18 cellular contexts compared by ENCODE assay signal in genomic region chr10:51462076-51462779, GRCh38.
DNase-seq lines count a peak whose midpoint lies in the region; ATAC-seq and TF ChIP-seq lines count a peak whose summit lies in the region.
"Had no signal": no experiment of that assay in that cellular context is flagged by ENCODE, and none has a peak within 500 bp of the region (broad histone marks: within the 10 kb centered on the region; RNA-seq: fewer than 3 reads in every experiment).

No MANE protein-coding gene starts in this region.

- H3F3A ChIP-seq in GM23338 (replicated peaks; ENCODE audit: low read depth): no peaks in the 10 kb centered on the region

- no peaks in the 10 kb centered on the region for H3K9me2 ChIP-seq in GM23338 (ENCODE audit: insufficient read depth)

- CTCF ChIA-PET in activated CD4-positive, alpha-beta T cell treated with anti-CD3 and anti-CD28 coated beads, Interleukin-2, amount 10 ng/mL, durations not matched to agents 7 days and 5 days (lab: Charles Lee): no interaction called here

- H3K4me1 Mint-ChIP-seq in GM23338: no peaks in the 10 kb centered on the region
- no peaks in the 10 kb centered on the region for H3K4me1 Mint-ChIP-seq in activated CD4-positive, alpha-beta T cell treated with anti-CD3 and anti-CD28 coated beads, Interleukin-2, amount 10 ng/mL, durations not matched to agents 7 days and 5 days
- H3K4me1 Mint-ChIP-seq: activated CD4-positive, alpha-beta T cell treated with anti-CD3 and anti-CD28 coated beads for 36 hours had no signal

- peak overlapping the region; percentile 71; the same call in 1 of the 2 replicates for H3K27ac Mint-ChIP-seq in GM23338
- no peak overlapping the region for H3K27ac Mint-ChIP-seq in activated CD4-positive, alpha-beta T cell treated with anti-CD3 and anti-CD28 coated beads, Interleukin-2, amount 10 ng/mL, durations not matched to agents 7 days and 5 days
- H3K27ac Mint-ChIP-seq: activated CD4-positive, alpha-beta T cell treated with anti-CD3 and anti-CD28 coated beads for 36 hours had no signal

- H3K79me2 ChIP-seq in GM23338 (replicated peaks; ENCODE audit: insufficient read depth): no peaks in the 10 kb centered on the region

- no peaks in the 10 kb centered on the region for H3K9me3 ChIP-seq in WERI-Rb-1 (ENCODE audit: severe bottlenecking)
- H3K9me3 ChIP-seq: spleen, thyroid gland had no signal

- TF ChIP-seq CTCF in GM23338 (conservative IDR thresholded peaks at IDR 0.05; ENCODE audit: low read depth in 2 of 2) (no peak), fibroblast of the aortic adventitia (IDR thresholded peaks at IDR 0.05; ENCODE audit: insufficient read depth, low read length) (no peak), WERI-Rb-1 (IDR thresholded peaks at IDR 0.05; ENCODE audit: low read depth, low read length) (no peak)

- no peaks in the 10 kb centered on the region for H4K20me1 ChIP-seq in GM23338 (replicated peaks; ENCODE audit: insufficient read depth)

- H3K4me3 Mint-ChIP-seq in GM23338: no peak overlapping the region
- no peak overlapping the region for H3K4me3 Mint-ChIP-seq in activated CD4-positive, alpha-beta T cell treated with anti-CD3 and anti-CD28 coated beads, Interleukin-2, amount 10 ng/mL, durations not matched to agents 7 days and 5 days
- H3K4me3 Mint-ChIP-seq: activated CD4-positive, alpha-beta T cell treated with anti-CD3 and anti-CD28 coated beads for 36 hours had no signal

- H3K27ac ChIP-seq in GM23338 (ENCODE audit: low read depth) (no peak overlapping the region), WERI-Rb-1 (no peak overlapping the region)
- H3K27ac ChIP-seq: spleen, thyroid gland had no signal

- H3K27me3 ChIP-seq in GM23338 (ENCODE audit: insufficient read depth) (no peaks in the 10 kb centered on the region), WERI-Rb-1 (ENCODE audit: insufficient read depth, low read depth, severe bottlenecking) (no peaks in the 10 kb centered on the region)
- H3K27me3 ChIP-seq: spleen, thyroid gland had no signal

- no peaks in the 10 kb centered on the region for H3K27me3 Mint-ChIP-seq in GM23338 (ENCODE audit: insufficient read depth, low read depth, poor library complexity)
- H3K27me3 Mint-ChIP-seq in activated CD4-positive, alpha-beta T cell treated with anti-CD3 and anti-CD28 coated beads, Interleukin-2, amount 10 ng/mL, durations not matched to agents 7 days and 5 days: no peaks in the 10 kb centered on the region
- H3K27me3 Mint-ChIP-seq: activated CD4-positive, alpha-beta T cell treated with anti-CD3 and anti-CD28 coated beads for 36 hours had no signal

- POLR2A ChIA-PET in activated CD4-positive, alpha-beta T cell treated with anti-CD3 and anti-CD28 coated beads, Interleukin-2, amount 10 ng/mL, durations not matched to agents 7 days and 5 days (lab: Charles Lee): no interaction called here

- H3K36me3 Mint-ChIP-seq in GM23338 (ENCODE audit: low read depth): no peaks in the 10 kb centered on the region
- H3K36me3 Mint-ChIP-seq in activated CD4-positive, alpha-beta T cell treated with anti-CD3 and anti-CD28 coated beads, Interleukin-2, amount 10 ng/mL, durations not matched to agents 7 days and 5 days (ENCODE audit: low read depth): no peaks in the 10 kb centered on the region

- no peak overlapping the region for H3K4me3 ChIP-seq in GM23338
- H3K4me3 ChIP-seq in fibroblast of the aortic adventitia (ENCODE audit: low read depth, low read length): no peak overlapping the region
- no peak overlapping the region for H3K4me3 ChIP-seq in WERI-Rb-1 (ENCODE audit: low read depth, low read length)
- H3K4me3 ChIP-seq: spleen, thyroid gland had no signal

- DNase-seq in GM23338 (ENCODE audit: low spot score) (no peak), fibroblast of the aortic adventitia (ENCODE audit: low read depth) (peak; percentile 80), renal cortical epithelial cell (ENCODE audit: low read depth) (peak; percentile 25), WERI-Rb-1 (no peak), HK-2 (ENCODE audit: unreplicated experiment) (no peak)
- DNase-seq in stimulated activated CD4-positive, alpha-beta T cell treated with anti-CD3 and anti-CD28 coated beads, Interleukin-2, amount 100 ng/mL, for 48 hours: no peak
- no peak for DNase-seq in activated CD4-positive, alpha-beta T cell treated with anti-CD3 and anti-CD28 coated beads, Interleukin-2, amount 10 ng/mL, durations not matched to agents 7 days and 5 days
- DNase-seq: activated CD4-positive, alpha-beta T cell treated with anti-CD3 and anti-CD28 coated beads for 36 hours; activated CD8-positive, alpha-beta memory T cell treated with anti-CD3 and anti-CD28 coated beads, Interleukin-2, amount 50 U/mL, for 48 hours; activated naive CD4-positive, alpha-beta T cell; erythroblast; hippocampal formation; NCI-H2081; NCI-H524; occipital lobe; spleen; thyroid gland had no signal

- H3K9me3 Mint-ChIP-seq in GM23338: no peaks in the 10 kb centered on the region
- H3K9me3 Mint-ChIP-seq in activated CD4-positive, alpha-beta T cell treated with anti-CD3 and anti-CD28 coated beads, Interleukin-2, amount 10 ng/mL, durations not matched to agents 7 days and 5 days: no peaks in the 10 kb centered on the region

- H3K4me1 ChIP-seq in GM23338 (ENCODE audit: insufficient read depth): no peaks in the 10 kb centered on the region
- H3K4me1 ChIP-seq: spleen, thyroid gland had no signal

- no peak overlapping the region for H2AFZ ChIP-seq in GM23338

- ATAC-seq in GM23338 (no peak), SK-N-SH treated with all-trans-retinoic acid at 6 μM for 48 hours (peak; percentile 81)
- ATAC-seq: activated CD4-positive, alpha-beta T cell treated with anti-CD3 and anti-CD28 coated beads for 36 hours had no signal

- H3K36me3 ChIP-seq in GM23338 (ENCODE audit: insufficient read depth) (no peaks in the 10 kb centered on the region), WERI-Rb-1 (no peaks in the 10 kb centered on the region)
- H3K36me3 ChIP-seq: spleen, thyroid gland had no signal

- no peak overlapping the region for H3K4me2 ChIP-seq in GM23338

TF ChIP-seq in GM23338, 12 proteins besides CTCF, POLR2A, EP300 and RAD21 (continues in another document):
- TF ChIP-seq ZNF331 (CRISPR knock-in tag; IDR thresholded peaks at IDR 0.05; ENCODE audit: low read depth): no peak
- no peak for TF ChIP-seq JUNB (IDR thresholded peaks at IDR 0.05; ENCODE audit: unreplicated experiment)

TF ChIP-seq in SK-N-SH treated with all-trans-retinoic acid at 6 μM for 48 hours, 23 proteins besides CTCF, POLR2A, EP300 and RAD21 (continues in another document):
- TF ChIP-seq ZFP30 (CRISPR knock-in tag; IDR thresholded peaks at IDR 0.05): no peak
- no peak for TF ChIP-seq BACH2 (CRISPR knock-in tag; IDR thresholded peaks at IDR 0.05; ENCODE audit: borderline replicate concordance)
- peak; percentile 31; the same call in 1 of the 2 replicates for TF ChIP-seq TOX (CRISPR knock-in tag; IDR thresholded peaks at IDR 0.05; ENCODE audit: borderline replicate concordance)
- TF ChIP-seq PPARA (CRISPR knock-in tag; IDR thresholded peaks at IDR 0.05; ENCODE audit: borderline replicate concordance): no peak
- no peak for TF ChIP-seq CSRNP3 (CRISPR knock-in tag; IDR thresholded peaks at IDR 0.05)
- TF ChIP-seq CREB5 (CRISPR knock-in tag; IDR thresholded peaks at IDR 0.05; ENCODE audit: low read depth): no peak
- no peak for TF ChIP-seq TCF4 (CRISPR knock-in tag; IDR thresholded peaks at IDR 0.05; ENCODE audit: borderline replicate concordance)
- TF ChIP-seq ISL1 (CRISPR knock-in tag; IDR thresholded peaks at IDR 0.05): peak; percentile 98
- TF ChIP-seq ZC3H10 (CRISPR knock-in tag; IDR thresholded peaks at IDR 0.05): peak; percentile 32; the same call in 1 of the 2 replicates

Comparison
In these comparisons a context has a peak if more than half of its experiments do, and no peak if none do; other contexts are left out.
1. DNase-seq: peak in fibroblast of the aortic adventitia (single experiment) and renal cortical epithelial cell (single experiment); none in GM23338 (single experiment), WERI-Rb-1 (single experiment), stimulated activated CD4-positive, alpha-beta T cell treated with anti-CD3 and anti-CD28 coated beads, Interleukin-2, amount 100 ng/mL, for 48 hours (0 of 2), activated CD4-positive, alpha-beta T cell treated with anti-CD3 and anti-CD28 coated beads, Interleukin-2, amount 10 ng/mL, durations not matched to agents 7 days and 5 days (single experiment) and HK-2 (single experiment).